1 cellular context compared by ENCODE assay signal in the genomic region with DNA sequence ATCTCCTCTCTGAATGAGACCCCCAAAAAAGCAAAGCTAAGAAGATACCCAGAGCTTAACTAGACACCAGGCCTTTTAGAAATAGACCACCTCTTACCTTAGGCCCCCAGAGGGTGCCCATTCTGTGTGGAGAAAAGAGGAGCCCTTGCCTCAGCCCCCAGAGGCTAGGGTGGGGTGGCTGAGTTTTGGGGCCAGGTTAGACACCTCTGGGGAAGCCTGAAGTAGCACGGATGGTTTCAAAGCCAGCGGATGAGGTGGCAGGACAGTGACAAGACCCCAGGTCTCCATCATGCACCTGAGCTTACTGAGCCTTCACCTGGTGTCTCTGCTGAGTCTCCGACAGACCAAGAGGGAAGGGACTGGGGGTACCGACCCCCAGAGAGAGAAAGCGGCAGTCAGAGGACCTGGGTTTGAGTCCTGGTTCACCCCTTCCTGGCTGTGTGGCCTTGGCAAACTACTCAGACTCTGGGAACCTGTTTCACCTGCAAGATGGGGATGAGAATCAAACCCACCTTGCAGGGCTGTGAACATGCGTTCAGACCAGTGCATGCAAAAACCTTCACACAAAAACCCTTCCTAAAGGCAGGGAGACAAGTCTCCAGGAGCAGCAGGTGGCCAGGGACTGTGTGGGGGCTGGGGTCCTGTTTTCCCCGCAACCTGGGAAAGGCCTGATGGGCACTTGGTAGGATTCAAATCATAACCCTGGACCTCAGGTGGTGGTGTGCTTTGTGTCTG.
TF ChIP-seq lines count a peak whose summit lies in the region.

No MANE protein-coding gene starts in this region.

TF ChIP-seq in HepG2, 621 proteins besides CTCF, POLR2A, EP300 and RAD21:
- TF ChIP-seq ZNF709 (CRISPR knock-in tag; IDR thresholded peaks at IDR 0.05) (no peak), SP2 (CRISPR knock-in tag; IDR thresholded peaks at IDR 0.05) (no peak), ZSCAN25 (CRISPR knock-in tag; IDR thresholded peaks at IDR 0.05) (no peak), ZNF20 (CRISPR knock-in tag; IDR thresholded peaks at IDR 0.05) (no peak), ZSCAN12 (CRISPR knock-in tag; IDR thresholded peaks at IDR 0.05) (no peak), CEBPG (CRISPR knock-in tag; IDR thresholded peaks at IDR 0.05) (no peak), ZNF225 (CRISPR knock-in tag; IDR thresholded peaks at IDR 0.05) (no peak)
- TF ChIP-seq, protein P1, sequence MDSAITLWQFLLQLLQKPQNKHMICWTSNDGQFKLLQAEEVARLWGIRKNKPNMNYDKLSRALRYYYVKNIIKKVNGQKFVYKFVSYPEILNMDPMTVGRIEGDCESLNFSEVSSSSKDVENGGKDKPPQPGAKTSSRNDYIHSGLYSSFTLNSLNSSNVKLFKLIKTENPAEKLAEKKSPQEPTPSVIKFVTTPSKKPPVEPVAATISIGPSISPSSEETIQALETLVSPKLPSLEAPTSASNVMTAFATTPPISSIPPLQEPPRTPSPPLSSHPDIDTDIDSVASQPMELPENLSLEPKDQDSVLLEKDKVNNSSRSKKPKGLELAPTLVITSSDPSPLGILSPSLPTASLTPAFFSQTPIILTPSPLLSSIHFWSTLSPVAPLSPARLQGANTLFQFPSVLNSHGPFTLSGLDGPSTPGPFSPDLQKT (CRISPR knock-in tag; IDR thresholded peaks at IDR 0.05; ENCODE audit: borderline replicate concordance) = no peak
- TF ChIP-seq, protein P2, sequence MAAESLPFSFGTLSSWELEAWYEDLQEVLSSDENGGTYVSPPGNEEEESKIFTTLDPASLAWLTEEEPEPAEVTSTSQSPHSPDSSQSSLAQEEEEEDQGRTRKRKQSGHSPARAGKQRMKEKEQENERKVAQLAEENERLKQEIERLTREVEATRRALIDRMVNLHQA (CRISPR knock-in tag; IDR thresholded peaks at IDR 0.05) = no peak
- TF ChIP-seq, protein P3, sequence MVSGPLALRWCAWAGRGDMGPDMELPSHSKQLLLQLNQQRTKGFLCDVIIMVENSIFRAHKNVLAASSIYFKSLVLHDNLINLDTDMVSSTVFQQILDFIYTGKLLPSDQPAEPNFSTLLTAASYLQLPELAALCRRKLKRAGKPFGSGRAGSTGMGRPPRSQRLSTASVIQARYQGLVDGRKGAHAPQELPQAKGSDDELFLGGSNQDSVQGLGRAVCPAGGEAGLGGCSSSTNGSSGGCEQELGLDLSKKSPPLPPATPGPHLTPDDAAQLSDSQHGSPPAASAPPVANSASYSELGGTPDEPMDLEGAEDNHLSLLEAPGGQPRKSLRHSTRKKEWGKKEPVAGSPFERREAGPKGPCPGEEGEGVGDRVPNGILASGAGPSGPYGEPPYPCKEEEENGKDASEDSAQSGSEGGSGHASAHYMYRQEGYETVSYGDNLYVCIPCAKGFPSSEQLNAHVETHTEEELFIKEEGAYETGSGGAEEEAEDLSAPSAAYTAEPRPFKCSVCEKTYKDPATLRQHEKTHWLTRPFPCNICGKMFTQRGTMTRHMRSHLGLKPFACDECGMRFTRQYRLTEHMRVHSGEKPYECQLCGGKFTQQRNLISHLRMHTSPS (CRISPR knock-in tag; IDR thresholded peaks at IDR 0.05; ENCODE audit: low read depth) = no peak
- TF ChIP-seq, protein P4, sequence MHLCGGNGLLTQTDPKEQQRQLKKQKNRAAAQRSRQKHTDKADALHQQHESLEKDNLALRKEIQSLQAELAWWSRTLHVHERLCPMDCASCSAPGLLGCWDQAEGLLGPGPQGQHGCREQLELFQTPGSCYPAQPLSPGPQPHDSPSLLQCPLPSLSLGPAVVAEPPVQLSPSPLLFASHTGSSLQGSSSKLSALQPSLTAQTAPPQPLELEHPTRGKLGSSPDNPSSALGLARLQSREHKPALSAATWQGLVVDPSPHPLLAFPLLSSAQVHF (CRISPR knock-in tag; IDR thresholded peaks at IDR 0.05) = no peak
- TF ChIP-seq, protein P5, sequence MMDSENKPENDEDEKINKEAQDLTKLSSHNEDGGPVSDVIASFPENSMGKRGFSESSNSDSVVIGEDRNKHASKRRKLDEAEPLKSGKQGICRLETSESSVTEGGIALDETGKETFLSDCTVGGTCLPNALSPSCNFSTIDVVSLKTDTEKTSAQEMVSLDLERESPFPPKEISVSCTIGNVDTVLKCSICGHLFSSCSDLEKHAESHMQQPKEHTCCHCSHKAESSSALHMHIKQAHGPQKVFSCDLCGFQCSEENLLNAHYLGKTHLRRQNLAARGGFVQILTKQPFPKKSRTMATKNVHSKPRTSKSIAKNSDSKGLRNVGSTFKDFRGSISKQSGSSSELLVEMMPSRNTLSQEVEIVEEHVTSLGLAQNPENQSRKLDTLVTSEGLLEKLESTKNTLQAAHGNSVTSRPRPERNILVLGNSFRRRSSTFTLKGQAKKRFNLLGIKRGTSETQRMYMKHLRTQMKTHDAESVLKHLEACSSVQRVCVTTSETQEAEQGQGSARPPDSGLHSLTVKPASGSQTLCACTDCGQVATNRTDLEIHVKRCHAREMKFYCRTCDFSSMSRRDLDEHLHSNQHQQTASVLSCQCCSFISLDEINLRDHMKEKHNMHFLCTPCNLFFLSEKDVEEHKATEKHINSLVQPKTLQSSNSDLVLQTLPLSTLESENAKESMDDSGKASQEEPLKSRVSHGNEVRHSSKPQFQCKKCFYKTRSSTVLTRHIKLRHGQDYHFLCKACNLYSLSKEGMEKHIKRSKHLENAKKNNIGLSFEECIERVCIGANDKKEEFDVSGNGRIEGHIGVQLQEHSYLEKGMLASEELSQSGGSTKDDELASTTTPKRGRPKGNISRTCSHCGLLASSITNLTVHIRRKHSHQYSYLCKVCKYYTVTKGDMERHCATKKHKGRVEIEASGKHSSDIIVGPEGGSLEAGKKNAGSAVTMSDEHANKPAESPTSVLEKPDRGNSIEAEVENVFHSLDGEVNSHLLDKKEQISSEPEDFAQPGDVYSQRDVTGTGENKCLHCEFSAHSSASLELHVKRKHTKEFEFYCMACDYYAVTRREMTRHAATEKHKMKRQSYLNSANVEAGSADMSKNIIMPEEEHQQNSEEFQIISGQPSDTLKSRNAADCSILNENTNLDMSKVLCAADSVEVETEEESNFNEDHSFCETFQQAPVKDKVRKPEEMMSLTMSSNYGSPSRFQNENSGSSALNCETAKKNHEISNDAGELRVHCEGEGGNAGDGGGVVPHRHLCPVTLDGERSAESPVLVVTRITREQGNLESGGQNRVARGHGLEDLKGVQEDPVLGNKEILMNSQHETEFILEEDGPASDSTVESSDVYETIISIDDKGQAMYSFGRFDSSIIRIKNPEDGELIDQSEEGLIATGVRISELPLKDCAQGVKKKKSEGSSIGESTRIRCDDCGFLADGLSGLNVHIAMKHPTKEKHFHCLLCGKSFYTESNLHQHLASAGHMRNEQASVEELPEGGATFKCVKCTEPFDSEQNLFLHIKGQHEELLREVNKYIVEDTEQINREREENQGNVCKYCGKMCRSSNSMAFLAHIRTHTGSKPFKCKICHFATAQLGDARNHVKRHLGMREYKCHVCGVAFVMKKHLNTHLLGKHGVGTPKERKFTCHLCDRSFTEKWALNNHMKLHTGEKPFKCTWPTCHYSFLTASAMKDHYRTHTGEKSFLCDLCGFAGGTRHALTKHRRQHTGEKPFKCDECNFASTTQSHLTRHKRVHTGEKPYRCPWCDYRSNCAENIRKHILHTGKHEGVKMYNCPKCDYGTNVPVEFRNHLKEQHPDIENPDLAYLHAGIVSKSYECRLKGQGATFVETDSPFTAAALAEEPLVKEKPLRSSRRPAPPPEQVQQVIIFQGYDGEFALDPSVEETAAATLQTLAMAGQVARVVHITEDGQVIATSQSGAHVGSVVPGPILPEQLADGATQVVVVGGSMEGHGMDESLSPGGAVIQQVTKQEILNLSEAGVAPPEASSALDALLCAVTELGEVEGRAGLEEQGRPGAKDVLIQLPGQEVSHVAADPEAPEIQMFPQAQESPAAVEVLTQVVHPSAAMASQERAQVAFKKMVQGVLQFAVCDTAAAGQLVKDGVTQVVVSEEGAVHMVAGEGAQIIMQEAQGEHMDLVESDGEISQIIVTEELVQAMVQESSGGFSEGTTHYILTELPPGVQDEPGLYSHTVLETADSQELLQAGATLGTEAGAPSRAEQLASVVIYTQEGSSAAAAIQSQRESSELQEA (CRISPR knock-in tag; IDR thresholded peaks at IDR 0.05; ENCODE audit: not compliant biosample characterization) = no peak
